ENCODE assay signal across 32 cellular contexts in the genomic region with DNA sequence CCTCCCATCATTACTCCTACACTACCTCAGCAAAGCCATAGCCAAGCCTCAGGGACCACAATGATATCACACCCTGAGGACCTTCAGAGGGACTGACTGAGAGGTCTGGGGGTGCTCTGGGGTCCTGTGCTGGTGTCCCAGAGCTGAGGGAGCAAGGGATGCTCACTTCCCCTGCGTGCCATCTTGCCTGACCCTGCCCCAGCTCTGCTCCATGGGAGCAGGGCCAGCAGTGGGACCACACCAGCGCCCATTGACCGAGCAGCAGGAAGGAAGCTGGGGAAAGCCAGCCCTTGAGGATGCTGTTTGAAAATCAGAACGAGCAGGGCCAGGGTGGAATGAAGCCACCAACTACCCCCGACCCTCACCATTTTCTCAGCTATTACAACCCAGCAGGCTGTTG.
"Had no signal": no experiment of that assay in that cellular context is flagged by ENCODE, and none has a peak within 500 bp of the region (broad histone marks: within the 10 kb centered on the region; RNA-seq: fewer than 3 reads in every experiment).

No MANE protein-coding gene starts in this region.

- H3K27ac ChIP-seq: brain microvascular endothelial cell, esophagus muscularis mucosa, foreskin keratinocyte, gastrocnemius medialis, WERI-Rb-1 had no signal

- FAIRE-seq: astrocyte, bronchial epithelial cell, colon had no signal

- H3K4me3 ChIP-seq: esophagus muscularis mucosa, gastrocnemius medialis had no signal

- H3K27me3 ChIP-seq: brain microvascular endothelial cell, esophagus muscularis mucosa, foreskin keratinocyte, gastrocnemius medialis had no signal

- ATAC-seq: activated CD4-positive, CD25-positive, alpha-beta regulatory T cell treated with anti-CD3 and anti-CD28 coated beads, Interleukin-2, amount 50 U/mL, for 24 hours; activated CD8-positive, alpha-beta T cell treated with anti-CD3 and anti-CD28 coated beads for 36 hours; activated T-cell treated with anti-CD3 and anti-CD28 coated beads, Interleukin-2, amount 50 U/mL, for 4 hours; activated T-helper 17 cell treated with anti-CD3 and anti-CD28 coated beads, Interleukin-2, amount 50 U/mL, for 72 hours; effector memory CD8-positive, alpha-beta T cell; foreskin keratinocyte; gastrocnemius medialis; T-helper 17 cell had no signal

- H3K4me1 ChIP-seq: esophagus muscularis mucosa, foreskin keratinocyte, gastrocnemius medialis had no signal

- H3K9me3 ChIP-seq: esophagus muscularis mucosa, gastrocnemius medialis had no signal

- DNase-seq: activated B cell treated with CpG ODN at 0.5 μM for 24 hours; activated CD4-positive, alpha-beta T cell treated with anti-CD3 and anti-CD28 coated beads for 48 hours; activated CD4-positive, alpha-beta T cell treated with anti-CD3 and anti-CD28 coated beads, Interleukin-2, amount 50 U/mL, for 1 hour; activated CD4-positive, alpha-beta T cell treated with anti-CD3 and anti-CD28 coated beads, Interleukin-2, amount 50 U/mL, for 48 hours; activated CD8-positive, alpha-beta memory T cell treated with anti-CD3 and anti-CD28 coated beads for 24 hours; activated CD8-positive, alpha-beta T cell treated with anti-CD3 and anti-CD28 coated beads for 36 hours; activated effector memory CD4-positive, alpha-beta T cell treated with Interleukin-2 at 50 U/mL for 16 hours; activated gamma-delta T cell treated with Interleukin-2 at 50 U/mL for 16 hours; activated naive CD4-positive, alpha-beta T cell treated with anti-CD3 and anti-CD28 coated beads, Interleukin-2, amount 50 U/mL, for 16 hours; activated naive CD4-positive, alpha-beta T cell treated with Interleukin-2 at 50 U/mL for 16 hours; activated T-cell treated with anti-CD3 and anti-CD28 coated beads, Interleukin-2, amount 50 U/mL, for 4 hours; amniotic stem cell; anterior cingulate cortex; cortex of kidney; dermis blood vessel endothelial cell; effector CD4-positive, alpha-beta T cell; effector memory CD8-positive, alpha-beta T cell; erythroblast; gastrocnemius medialis; glutamatergic neuron; T-helper 1 cell; T-helper 17 cell; T1000; WERI-Rb-1 had no signal

- H3K36me3 ChIP-seq: brain microvascular endothelial cell, esophagus muscularis mucosa, gastrocnemius medialis, WERI-Rb-1 had no signal
